ENCODE assay signal across 8 cellular contexts in genomic region chr6:44221291-44221960, GRCh38. TPM values are rescaled to one million over a fixed set of nuclear protein-coding genes. Genes with fewer than 3 reads are reported as not detected.
DNase-seq lines count a peak whose midpoint lies in the region; ATAC-seq and TF ChIP-seq lines count a peak whose summit lies in the region.

No MANE protein-coding gene starts in this region.

- intact Hi-C loops in posterior cingulate gyrus (cut with DNase I) (no loop called here), upper lobe of right lung (cut with DNase I) (no loop called here)

- no peaks in the 10 kb centered on the region for H3K9me3 Mint-ChIP-seq in activated naive CD4-positive, alpha-beta T cell treated with anti-CD3 and anti-CD28 coated beads, Interleukin-2, amount 50 U/mL, for 72 hours

- ATAC-seq in GM21423 (IDR thresholded peaks at IDR 0.05; ENCODE audit: unreplicated experiment) (peak; percentile 33), upper lobe of right lung (peak; percentile 72)
- ATAC-seq in activated naive CD4-positive, alpha-beta T cell treated with anti-CD3 and anti-CD28 coated beads, Interleukin-2, amount 50 U/mL, for 72 hours, result peak; percentile 62 to 70

- peak overlapping the region; percentile 26 for H3K4me3 ChIP-seq in upper lobe of right lung

- TF ChIP-seq CTCF in upper lobe of right lung (IDR thresholded peaks at IDR 0.05), result peak; percentile 86

- peak overlapping the region; percentile 84 for H3K27ac ChIP-seq in upper lobe of right lung

- no peaks in the 10 kb centered on the region for H3K9me3 ChIP-seq in upper lobe of right lung

- peak overlapping the region in 1 of 2 donors; percentile 19 for H3K27ac Mint-ChIP-seq in activated naive CD4-positive, alpha-beta T cell treated with anti-CD3 and anti-CD28 coated beads, Interleukin-2, amount 50 U/mL, for 72 hours

- H3K4me1 ChIP-seq in upper lobe of right lung, result peaks cover 72% of the 10 kb centered on the region

- H3K27me3 ChIP-seq in upper lobe of right lung, result no peaks in the 10 kb centered on the region

- DNase-seq in COLO668 (lab: John Stamatoyannopoulos, UW; ENCODE audit: unreplicated experiment), result peak; percentile 77
- DNase-seq in LoVo (ENCODE audit: low spot score), result peak; percentile 91
- DNase-seq in SK-N-DZ (ENCODE audit: low spot score), result peak; percentile 81
- DNase-seq in activated naive CD4-positive, alpha-beta T cell treated with anti-CD3 and anti-CD28 coated beads, Interleukin-2, amount 50 U/mL, for 72 hours (ENCODE audit: low spot score in 2 of 2), result peak; percentile 71 to 79
- peak; percentile 97 for DNase-seq in glomerular visceral epithelial cell (ENCODE audit: extremely low spot score)
- DNase-seq in posterior cingulate gyrus, result peak; percentile 60 to 95 (median 72)
- peak; percentile 94 for DNase-seq in upper lobe of right lung

- no peaks in the 10 kb centered on the region for H3K36me3 ChIP-seq in upper lobe of right lung

- peaks cover 0 to 11% of the 10 kb centered on the region in 2 donors for H3K36me3 Mint-ChIP-seq in activated naive CD4-positive, alpha-beta T cell treated with anti-CD3 and anti-CD28 coated beads, Interleukin-2, amount 50 U/mL, for 72 hours

RNA-seq across cellular contexts. Expression of gene SLC29A1, which starts 2.0 kb away (rescaled TPM):
- 53.3 and 54.4 TPM in 2 replicates for polyA plus RNA-seq in SK-N-DZ (2014; cell fraction: cytosol; rRNA removed)
- polyA plus RNA-seq in SK-N-DZ (2014; cell fraction: nucleus; rRNA removed), result 213 and 272 TPM in 2 replicates
- total RNA-seq in activated naive CD4-positive, alpha-beta T cell treated with anti-CD3 and anti-CD28 coated beads, Interleukin-2, amount 50 U/mL, for 72 hours, result 10 to 100 TPM; 37.1 to 56.5 TPM
- total RNA-seq in upper lobe of right lung, result 59.8 TPM

RNA-seq across cellular contexts. Expression of gene MYMX, which starts 4.7 kb away (rescaled TPM):
- not detected in 2 replicates for polyA plus RNA-seq in SK-N-DZ (2014; cell fraction: cytosol; rRNA removed)
- polyA plus RNA-seq in SK-N-DZ (2014; cell fraction: nucleus; rRNA removed), result not detected in 2 replicates
- not detected for total RNA-seq in activated naive CD4-positive, alpha-beta T cell treated with anti-CD3 and anti-CD28 coated beads, Interleukin-2, amount 50 U/mL, for 72 hours
- 0.52 TPM for total RNA-seq in upper lobe of right lung

RNA-seq across cellular contexts. Expression of gene HSP90AB1, which starts 25.5 kb away (rescaled TPM):
- polyA plus RNA-seq in SK-N-DZ (2014; cell fraction: cytosol; rRNA removed), result 1,614 and 1,776 TPM in 2 replicates
- 579 and 767 TPM in 2 replicates for polyA plus RNA-seq in SK-N-DZ (2014; cell fraction: nucleus; rRNA removed)
- 1,000 to 10,000 TPM; 1,343 to 1,701 TPM for total RNA-seq in activated naive CD4-positive, alpha-beta T cell treated with anti-CD3 and anti-CD28 coated beads, Interleukin-2, amount 50 U/mL, for 72 hours
- total RNA-seq in upper lobe of right lung, result 660 TPM

RNA-seq across cellular contexts. Expression of gene SLC35B2, which starts 35.9 kb away (rescaled TPM):
- polyA plus RNA-seq in SK-N-DZ (2014; cell fraction: cytosol; rRNA removed), result 52.7 and 59.7 TPM in 2 replicates
- 39.2 and 41.2 TPM in 2 replicates for polyA plus RNA-seq in SK-N-DZ (2014; cell fraction: nucleus; rRNA removed)
- total RNA-seq in activated naive CD4-positive, alpha-beta T cell treated with anti-CD3 and anti-CD28 coated beads, Interleukin-2, amount 50 U/mL, for 72 hours, result 10 to 100 TPM; 18.3 to 23.8 TPM
- total RNA-seq in upper lobe of right lung, result 32.3 TPM

RNA-seq across cellular contexts. Expression of gene NFKBIE, which starts 43.9 kb away (rescaled TPM):
- 17.0 and 22.0 TPM in 2 replicates for polyA plus RNA-seq in SK-N-DZ (2014; cell fraction: cytosol; rRNA removed)
- polyA plus RNA-seq in SK-N-DZ (2014; cell fraction: nucleus; rRNA removed), result 19.9 and 24.9 TPM in 2 replicates
- 10 to 100 TPM; 17.7 to 19.9 TPM for total RNA-seq in activated naive CD4-positive, alpha-beta T cell treated with anti-CD3 and anti-CD28 coated beads, Interleukin-2, amount 50 U/mL, for 72 hours
- total RNA-seq in upper lobe of right lung, result 7.1 TPM

Comparison
In these comparisons a context has a peak if more than half of its experiments do, and no peak if none do; other contexts are left out.
1. Peak in every context shown above with its lines: DNase-seq, ATAC-seq, H3K4me3 ChIP-seq and H3K27ac ChIP-seq.